Comparison of ENCODE assay signal across 8 cellular contexts in genomic region chr1:66446261-66447001, GRCh38.
DNase-seq lines count a peak whose midpoint lies in the region; ATAC-seq and TF ChIP-seq lines count a peak whose summit lies in the region.

No MANE protein-coding gene starts in this region.

- H3K27me3 Mint-ChIP-seq in activated CD8-positive, alpha-beta T cell treated with anti-CD3 and anti-CD28 coated beads for 36 hours, result peaks cover 9% of the 10 kb centered on the region

- H3K9me3 Mint-ChIP-seq in activated CD8-positive, alpha-beta T cell treated with anti-CD3 and anti-CD28 coated beads for 36 hours, result no peaks in the 10 kb centered on the region

- DNase-seq in DMS53 (lab: John Stamatoyannopoulos, UW), result peak; percentile 88
- DNase-seq in NCI-H446 (lab: John Stamatoyannopoulos, UW), result peak; percentile 69 to 82
- peak; percentile 31 for DNase-seq in activated CD8-positive, alpha-beta T cell treated with anti-CD3 and anti-CD28 coated beads for 36 hours
- peak; percentile 80 for DNase-seq in fibroblast of villous mesenchyme (ENCODE audit: low read depth)
- no peak for DNase-seq in cortex of kidney (lab: John Stamatoyannopoulos, UW)

- peak; percentile 77 for TF ChIP-seq CTCF in activated CD8-positive, alpha-beta T cell treated with anti-CD3 and anti-CD28 coated beads for 36 hours (IDR thresholded peaks at IDR 0.05)
- TF ChIP-seq CTCF in fibroblast of villous mesenchyme (IDR thresholded peaks at IDR 0.05; ENCODE audit: insufficient read depth, low read depth, low read length) (peak; percentile 70), neutrophil (IDR thresholded peaks at IDR 0.05) (peak; percentile 84)

- no peaks in the 10 kb centered on the region for H3K36me3 Mint-ChIP-seq in activated CD8-positive, alpha-beta T cell treated with anti-CD3 and anti-CD28 coated beads for 36 hours (ENCODE audit: low read depth)

- H3K4me1 ChIP-seq in neutrophil (ENCODE audit: control insufficient read depth in 1 of 2, insufficient read depth in 1 of 2, low read depth in 1 of 2, low read length in 1 of 2), result peaks cover 9 to 12% of the 10 kb centered on the region in 2 experiments

- peaks cover 23% of the 10 kb centered on the region for H3K4me1 Mint-ChIP-seq in activated CD8-positive, alpha-beta T cell treated with anti-CD3 and anti-CD28 coated beads for 36 hours (ENCODE audit: low read depth)

- no peaks in the 10 kb centered on the region for H3K9me3 ChIP-seq in neutrophil

- H3K4me3 ChIP-seq in fibroblast of villous mesenchyme (ENCODE audit: low read depth, low read length) (no peak overlapping the region), neutrophil (ENCODE audit: low read depth in 1 of 2, low read length in 1 of 2) (no peak overlapping the region)

- H3K27ac Mint-ChIP-seq in activated CD8-positive, alpha-beta T cell treated with anti-CD3 and anti-CD28 coated beads for 36 hours, result peak overlapping the region; percentile 96

- H3K27ac ChIP-seq in neutrophil, result peak overlapping the region; percentile 60

- CTCF ChIA-PET in activated CD8-positive, alpha-beta T cell treated with anti-CD3 and anti-CD28 coated beads for 36 hours (lab: Charles Lee), result interaction anchor here (0.5 to 6.8 kb wide), 77 partner anchors 9 to 634 kb away, joined by 3 to 512 read pairs (median 6); no protein-coding TSS in a partner anchor

- no peaks in the 10 kb centered on the region for H3K36me3 ChIP-seq in neutrophil

- ATAC-seq in GM19351 (IDR thresholded peaks at IDR 0.05; ENCODE audit: unreplicated experiment) (peak; percentile 59), HG03342 (IDR thresholded peaks at IDR 0.05; ENCODE audit: unreplicated experiment) (peak; percentile 50)
- ATAC-seq in activated CD8-positive, alpha-beta T cell treated with anti-CD3 and anti-CD28 coated beads for 36 hours, result peak; percentile 66

- H3K4me3 Mint-ChIP-seq in activated CD8-positive, alpha-beta T cell treated with anti-CD3 and anti-CD28 coated beads for 36 hours, result peak overlapping the region; percentile 68

- no peaks in the 10 kb centered on the region for H3K27me3 ChIP-seq in neutrophil

- intact Hi-C loops in activated CD8-positive, alpha-beta T cell treated with anti-CD3 and anti-CD28 coated beads for 36 hours (cut with micrococcal nuclease), result loop anchor here (2.0 kb wide), 2 partner anchors 72 to 488 kb away; no protein-coding TSS in a partner anchor

- POLR2A ChIA-PET in activated CD8-positive, alpha-beta T cell treated with anti-CD3 and anti-CD28 coated beads for 36 hours (lab: Charles Lee), result interaction anchor here (0.6 to 4.8 kb wide), 17 partner anchors 8 to 199 kb away, joined by 3 to 53 read pairs (median 4); no protein-coding TSS in a partner anchor
